ENCODE assay signal across 1 cellular context in genomic region chr4:160848901-160849735, GRCh38.
TF ChIP-seq lines count a peak whose summit lies in the region.

No MANE protein-coding gene starts in this region.

TF ChIP-seq in WTC11, 78 proteins besides CTCF, POLR2A, EP300 and RAD21 (continued from another document):
- TF ChIP-seq ZMAT4 (CRISPR knock-in tag; IDR thresholded peaks at IDR 0.05): no peak
- TF ChIP-seq NFE2L1 (CRISPR knock-in tag; IDR thresholded peaks at IDR 0.05): no peak
